16 cellular contexts compared by ENCODE assay signal in genomic region chr2:20478961-20479360, GRCh38. TPM values are rescaled to one million over a fixed set of nuclear protein-coding genes. Genes with fewer than 3 reads are reported as not detected.
DNase-seq lines count a peak whose midpoint lies in the region; ATAC-seq and TF ChIP-seq lines count a peak whose summit lies in the region.
"Had no signal": no experiment of that assay in that cellular context is flagged by ENCODE, and none has a peak within 500 bp of the region (broad histone marks: within the 10 kb centered on the region; RNA-seq: fewer than 3 reads in every experiment).

No MANE protein-coding gene starts in this region.

- no peaks in the 10 kb centered on the region for H3K27me3 Mint-ChIP-seq in Calu3 (ENCODE audit: unreplicated experiment)

- TF ChIP-seq CTCF in Calu3 (IDR thresholded peaks at IDR 0.05; ENCODE audit: unreplicated experiment) = no peak

- no peak overlapping the region for H3K27ac Mint-ChIP-seq in Calu3 (ENCODE audit: unreplicated experiment)
- H3K27ac Mint-ChIP-seq: CD14-positive monocyte had no signal

- CTCF ChIA-PET in Calu3 (lab: Charles Lee) = interaction anchor here (1.0 kb wide), 1 partner anchor 10 kb away, joined by 4 read pairs; no protein-coding TSS in a partner anchor

- no TSS peak for BruUV-seq in Calu3 (replicated peaks; lab: Mats Ljungman, UMichigan)

- H3K27ac ChIP-seq in cingulate gyrus (ENCODE audit: low read depth, low read length) = peak overlapping the region; percentile 19
- peak overlapping the region; percentile 41 for H3K27ac ChIP-seq in substantia nigra (ENCODE audit: low read depth, low read length, poor library complexity, severe bottlenecking)
- H3K27ac ChIP-seq: RWPE1 had no signal

- H3K9me3 Mint-ChIP-seq in Calu3 (ENCODE audit: low read depth, unreplicated experiment) = peaks cover 6% of the 10 kb centered on the region

- no peaks in the 10 kb centered on the region for H3K4me1 Mint-ChIP-seq in Calu3 (ENCODE audit: low read depth, unreplicated experiment)

- no peak for ATAC-seq in GM18517 (IDR thresholded peaks at IDR 0.05; ENCODE audit: unreplicated experiment)
- ATAC-seq: HepG2 had no signal

- intact Hi-C loops in Calu3 (cut with micrococcal nuclease; ENCODE audit: unreplicated experiment) = no loop called here

- DNase-seq in D341Med (ENCODE audit: low spot score) = peak; percentile 7
- peak; percentile 62 for DNase-seq in mesenteric fat pad (ENCODE audit: low spot score)
- DNase-seq in substantia nigra (lab: John Stamatoyannopoulos, UW) = peak in 4 of 49 donors; percentile 18 to 46 (median 24)
- no peak for DNase-seq in AG08395 (ENCODE audit: low spot score)
- no peak for DNase-seq in Calu3
- DNase-seq: DMS153, H7, KG1, NCI-H1436 treated with DMSO at 0.1 percent for 48 hours, NCI-H2029 treated with DMSO at 0.1 percent for 48 hours, NCI-H774 had no signal

- peaks cover 10% of the 10 kb centered on the region for H3K36me3 Mint-ChIP-seq in Calu3 (ENCODE audit: insufficient read depth, unreplicated experiment)
- H3K36me3 Mint-ChIP-seq: CD14-positive monocyte had no signal

- H3K4me3 Mint-ChIP-seq in Calu3 (ENCODE audit: low read depth, unreplicated experiment) = no peak overlapping the region
- H3K4me3 Mint-ChIP-seq: CD14-positive monocyte had no signal

RNA-seq across cellular contexts. Expression of gene RHOB, which starts 32.1 kb away (rescaled TPM):
- total RNA-seq in mesenteric fat pad = 677 TPM
- total RNA-seq in Calu3 (2022) = 143 and 147 TPM in 2 replicates

Comparison
In these comparisons a context has a peak if more than half of its experiments do, and no peak if none do; other contexts are left out.
1. DNase-seq: peak in D341Med (single experiment) and mesenteric fat pad (single experiment); none in AG08395 (single experiment) and Calu3 (single experiment).